In the genomic region with DNA sequence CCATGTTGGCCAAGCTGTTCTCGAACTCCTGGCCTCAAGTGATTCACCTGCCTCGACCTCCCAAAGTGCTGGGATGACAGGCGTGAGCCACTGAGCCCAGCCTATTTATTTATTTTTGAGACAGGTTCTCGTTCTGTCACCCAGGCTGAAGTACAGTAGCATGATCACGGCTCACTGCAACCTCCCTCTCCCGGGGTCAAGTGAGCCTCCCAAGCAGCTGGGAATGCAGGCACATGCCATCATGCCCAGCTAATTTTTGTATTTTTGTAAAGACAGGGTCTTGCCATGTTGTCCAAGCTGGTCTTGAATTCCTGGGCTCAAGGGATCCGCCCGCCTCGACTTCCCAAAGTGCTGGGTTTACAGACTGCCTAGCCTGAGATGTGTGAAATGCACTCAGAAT, we compare ENCODE assay signal across 11 cellular contexts.
"Had no signal": no experiment of that assay in that cellular context is flagged by ENCODE, and none has a peak within 500 bp of the region (broad histone marks: within the 10 kb centered on the region; RNA-seq: fewer than 3 reads in every experiment).

No MANE protein-coding gene starts in this region.

- H3K36me3 ChIP-seq: transverse colon had no signal

- H3K27me3 ChIP-seq: transverse colon had no signal

- ATAC-seq: activated CD8-positive, alpha-beta memory T cell treated with anti-CD3 and anti-CD28 coated beads, Interleukin-2, amount 10 ng/mL, durations not matched to agents 7 days and 5 days; activated T-cell treated with anti-CD3 and anti-CD28 coated beads, Interleukin-2, amount 50 U/mL, for 4 hours; mucosa of descending colon; natural killer cell treated with Interleukin-12 subunit alpha and Interleukin-12 subunit beta and Interleukin-15 and Interleukin-18, amount 100 ng/mL, for 72 hours had no signal

- H3K9me3 ChIP-seq: mucosa of descending colon, transverse colon had no signal

- DNase-seq: activated CD8-positive, alpha-beta memory T cell treated with anti-CD3 and anti-CD28 coated beads, Interleukin-2, amount 10 ng/mL, durations not matched to agents 7 days and 5 days; activated effector memory CD4-positive, alpha-beta T cell treated with anti-CD3 and anti-CD28 coated beads, Interleukin-2, amount 50 U/mL, for 16 hours; activated naive CD8-positive, alpha-beta T cell treated with anti-CD3 and anti-CD28 coated beads, Interleukin-2, amount 10 ng/mL, durations not matched to agents 7 days and 5 days; activated T-cell treated with anti-CD3 and anti-CD28 coated beads, Interleukin-2, amount 50 U/mL, for 4 hours; mucosa of descending colon; SIG-M5; T-helper 2 cell; transverse colon had no signal

- H3K4me3 ChIP-seq: lung, mucosa of descending colon, skin epidermis, transverse colon had no signal
